ENCODE assay signal across 25 cellular contexts in genomic region chr11:28346209-28346608, GRCh38.
A peak's percentile ranks its signal among the peaks of the same experiment; 100 is the strongest.
DNase-seq lines count a peak whose midpoint lies in the region; ATAC-seq, FAIRE-seq and TF ChIP-seq lines count a peak whose summit lies in the region.
"Had no signal": no experiment of that assay in that cellular context is flagged by ENCODE, and none has a peak within 500 bp of the region (broad histone marks: within the 10 kb centered on the region; RNA-seq: fewer than 3 reads in every experiment).

No MANE protein-coding gene starts in this region.

- intact Hi-C loops in left ventricle myocardium inferior (cut with micrococcal nuclease) (no loop called here), upper lobe of right lung (cut with DNase I) (no loop called here)

- DNase-seq in GM03348 (ENCODE audit: low spot score) = peak; percentile 6
- DNase-seq in adipocyte (ENCODE audit: low read depth) = peak; percentile 2
- DNase-seq in kidney tubule cell (ENCODE audit: low spot score) = peak; percentile 12
- no peak for DNase-seq in activated effector memory CD4-positive, alpha-beta T cell treated with Interleukin-2 at 50 U/mL for 16 hours
- DNase-seq in left ventricle myocardium inferior = no peak
- DNase-seq in GM12892 (ENCODE audit: insufficient read length) = no peak
- DNase-seq in upper lobe of right lung = no peak
- DNase-seq: activated CD4-positive, alpha-beta T cell treated with anti-CD3 and anti-CD28 coated beads for 48 hours; activated naive CD4-positive, alpha-beta T cell treated with Interleukin-2 at 50 U/mL for 16 hours; activated T-cell treated with anti-CD3 and anti-CD28 coated beads, Interleukin-2, amount 50 U/mL, for 24 hours; amniotic stem cell; CD4-positive, CD25-positive, alpha-beta regulatory T cell; MG63; NCI-H1436; NCI-H510A; Peyer's patch; posterior cingulate gyrus; right lobe of liver; stimulated activated CD4-positive, alpha-beta T cell treated with anti-CD3 and anti-CD28 coated beads, Interleukin-15, amount 100 ng/mL, for 24 hours; stimulated activated naive CD8-positive, alpha-beta T cell treated with anti-CD3 and anti-CD28 coated beads, Interleukin-15, amount 100 ng/mL, for 72 hours; thyroid gland had no signal

- TF ChIP-seq EP300 in Ishikawa (IDR thresholded peaks at IDR 0.05; ENCODE audit: borderline replicate concordance) = no peak

- no peaks in the 10 kb centered on the region for H3K9me3 ChIP-seq in adipocyte (ENCODE audit: control insufficient read depth, low read length)
- H3K9me3 ChIP-seq in left ventricle myocardium inferior (replicated peaks) = no peaks in the 10 kb centered on the region
- H3K9me3 ChIP-seq in upper lobe of right lung = no peaks in the 10 kb centered on the region
- H3K9me3 ChIP-seq: MG63, Peyer's patch, right lobe of liver, thyroid gland had no signal

- H3K36me3 ChIP-seq in adipocyte (ENCODE audit: control insufficient read depth, insufficient read depth, low read length, severe bottlenecking) (no peaks in the 10 kb centered on the region), left ventricle myocardium inferior (no peaks in the 10 kb centered on the region), upper lobe of right lung (no peaks in the 10 kb centered on the region)
- H3K36me3 ChIP-seq: MG63, Peyer's patch, right lobe of liver, thyroid gland had no signal

- H3K4me3 ChIP-seq in adipocyte (ENCODE audit: low read length) (no peak overlapping the region), left ventricle myocardium inferior (no peak overlapping the region), upper lobe of right lung (no peak overlapping the region)
- H3K4me3 ChIP-seq: coronary artery, GM23338, MG63, Peyer's patch, right lobe of liver, thyroid gland had no signal

- no peak for TF ChIP-seq POLR2A in GM12892 (IDR thresholded peaks at IDR 0.05; ENCODE audit: low read depth, low read length)

- peaks cover 10% of the 10 kb centered on the region for H3K4me1 ChIP-seq in adipocyte (ENCODE audit: control insufficient read depth, insufficient read depth, low read length)
- no peaks in the 10 kb centered on the region for H3K4me1 ChIP-seq in left ventricle myocardium inferior
- no peaks in the 10 kb centered on the region for H3K4me1 ChIP-seq in upper lobe of right lung
- H3K4me1 ChIP-seq: Peyer's patch, right lobe of liver, thyroid gland had no signal

- H3K27me3 ChIP-seq in adipocyte (replicated peaks; ENCODE audit: control insufficient read depth, insufficient read depth, low read length) (no peaks in the 10 kb centered on the region), left ventricle myocardium inferior (ENCODE audit: low read depth) (no peaks in the 10 kb centered on the region), upper lobe of right lung (no peaks in the 10 kb centered on the region)
- H3K27me3 ChIP-seq: MG63, Peyer's patch, right lobe of liver, thyroid gland had no signal

- FAIRE-seq in GM12892 (lab: Jason Lieb, UNC) = no peak
- FAIRE-seq: HepG2 had no signal

- TF ChIP-seq RAD21 in Ishikawa (IDR thresholded peaks at IDR 0.05; ENCODE audit: low read depth) = no peak

- no peak overlapping the region for H3K27ac ChIP-seq in left ventricle myocardium inferior (replicated peaks)
- no peak overlapping the region for H3K27ac ChIP-seq in upper lobe of right lung
- H3K27ac ChIP-seq: coronary artery, Peyer's patch, right lobe of liver, thyroid gland had no signal

- H3K9ac ChIP-seq in adipocyte (ENCODE audit: low read length) = no peak overlapping the region

- TF ChIP-seq CTCF in left ventricle myocardium inferior (IDR thresholded peaks at IDR 0.05; ENCODE audit: borderline replicate concordance) (no peak), upper lobe of right lung (IDR thresholded peaks at IDR 0.05) (no peak)

- ATAC-seq in upper lobe of right lung = no peak
- ATAC-seq: GM23338; HepG2; right lobe of liver; stimulated activated naive CD8-positive, alpha-beta T cell treated with anti-CD3 and anti-CD28 coated beads, Interleukin-15, amount 100 ng/mL, for 72 hours had no signal

TF ChIP-seq in Ishikawa, 13 proteins besides CTCF, POLR2A, EP300 and RAD21:
- TF ChIP-seq NFIC (IDR thresholded peaks at IDR 0.05) (no peak), CEBPB (IDR thresholded peaks at IDR 0.05) (peak; percentile 38; the same call in 1 of the 2 replicates)

Comparison
In these comparisons a context has a peak if more than half of its experiments do, and no peak if none do; other contexts are left out.
1. DNase-seq: peak in GM03348 (single experiment), adipocyte (single experiment) and kidney tubule cell (single experiment); none in activated effector memory CD4-positive, alpha-beta T cell treated with Interleukin-2 at 50 U/mL for 16 hours (single experiment), left ventricle myocardium inferior (single experiment), GM12892 (single experiment) and upper lobe of right lung (single experiment).